1 cellular context compared by ENCODE assay signal in the genomic region with DNA sequence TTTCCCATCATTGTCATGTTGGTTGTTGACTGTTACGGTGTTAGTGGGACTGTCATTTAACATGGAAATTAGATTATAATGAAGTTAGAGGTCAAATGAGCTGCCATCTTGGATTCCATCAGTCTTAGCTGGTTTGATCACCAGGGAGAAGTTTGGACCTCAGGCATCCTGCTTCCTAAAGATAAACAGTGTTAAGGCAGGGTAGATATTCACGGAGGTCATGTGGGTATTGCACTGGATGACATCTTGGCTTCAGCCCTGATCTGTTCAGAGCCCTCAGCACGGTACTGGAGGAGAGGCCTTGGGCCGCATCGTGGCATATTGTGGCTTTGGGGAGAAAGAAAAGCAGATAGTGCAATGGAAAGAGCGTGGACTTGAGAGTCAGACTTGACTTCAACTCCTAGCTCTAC.
TF ChIP-seq lines count a peak whose summit lies in the region.

No MANE protein-coding gene starts in this region.

TF ChIP-seq in K562, 482 proteins besides CTCF, POLR2A, EP300 and RAD21 (continued from another document and continues in another):
- TF ChIP-seq, protein P1, sequence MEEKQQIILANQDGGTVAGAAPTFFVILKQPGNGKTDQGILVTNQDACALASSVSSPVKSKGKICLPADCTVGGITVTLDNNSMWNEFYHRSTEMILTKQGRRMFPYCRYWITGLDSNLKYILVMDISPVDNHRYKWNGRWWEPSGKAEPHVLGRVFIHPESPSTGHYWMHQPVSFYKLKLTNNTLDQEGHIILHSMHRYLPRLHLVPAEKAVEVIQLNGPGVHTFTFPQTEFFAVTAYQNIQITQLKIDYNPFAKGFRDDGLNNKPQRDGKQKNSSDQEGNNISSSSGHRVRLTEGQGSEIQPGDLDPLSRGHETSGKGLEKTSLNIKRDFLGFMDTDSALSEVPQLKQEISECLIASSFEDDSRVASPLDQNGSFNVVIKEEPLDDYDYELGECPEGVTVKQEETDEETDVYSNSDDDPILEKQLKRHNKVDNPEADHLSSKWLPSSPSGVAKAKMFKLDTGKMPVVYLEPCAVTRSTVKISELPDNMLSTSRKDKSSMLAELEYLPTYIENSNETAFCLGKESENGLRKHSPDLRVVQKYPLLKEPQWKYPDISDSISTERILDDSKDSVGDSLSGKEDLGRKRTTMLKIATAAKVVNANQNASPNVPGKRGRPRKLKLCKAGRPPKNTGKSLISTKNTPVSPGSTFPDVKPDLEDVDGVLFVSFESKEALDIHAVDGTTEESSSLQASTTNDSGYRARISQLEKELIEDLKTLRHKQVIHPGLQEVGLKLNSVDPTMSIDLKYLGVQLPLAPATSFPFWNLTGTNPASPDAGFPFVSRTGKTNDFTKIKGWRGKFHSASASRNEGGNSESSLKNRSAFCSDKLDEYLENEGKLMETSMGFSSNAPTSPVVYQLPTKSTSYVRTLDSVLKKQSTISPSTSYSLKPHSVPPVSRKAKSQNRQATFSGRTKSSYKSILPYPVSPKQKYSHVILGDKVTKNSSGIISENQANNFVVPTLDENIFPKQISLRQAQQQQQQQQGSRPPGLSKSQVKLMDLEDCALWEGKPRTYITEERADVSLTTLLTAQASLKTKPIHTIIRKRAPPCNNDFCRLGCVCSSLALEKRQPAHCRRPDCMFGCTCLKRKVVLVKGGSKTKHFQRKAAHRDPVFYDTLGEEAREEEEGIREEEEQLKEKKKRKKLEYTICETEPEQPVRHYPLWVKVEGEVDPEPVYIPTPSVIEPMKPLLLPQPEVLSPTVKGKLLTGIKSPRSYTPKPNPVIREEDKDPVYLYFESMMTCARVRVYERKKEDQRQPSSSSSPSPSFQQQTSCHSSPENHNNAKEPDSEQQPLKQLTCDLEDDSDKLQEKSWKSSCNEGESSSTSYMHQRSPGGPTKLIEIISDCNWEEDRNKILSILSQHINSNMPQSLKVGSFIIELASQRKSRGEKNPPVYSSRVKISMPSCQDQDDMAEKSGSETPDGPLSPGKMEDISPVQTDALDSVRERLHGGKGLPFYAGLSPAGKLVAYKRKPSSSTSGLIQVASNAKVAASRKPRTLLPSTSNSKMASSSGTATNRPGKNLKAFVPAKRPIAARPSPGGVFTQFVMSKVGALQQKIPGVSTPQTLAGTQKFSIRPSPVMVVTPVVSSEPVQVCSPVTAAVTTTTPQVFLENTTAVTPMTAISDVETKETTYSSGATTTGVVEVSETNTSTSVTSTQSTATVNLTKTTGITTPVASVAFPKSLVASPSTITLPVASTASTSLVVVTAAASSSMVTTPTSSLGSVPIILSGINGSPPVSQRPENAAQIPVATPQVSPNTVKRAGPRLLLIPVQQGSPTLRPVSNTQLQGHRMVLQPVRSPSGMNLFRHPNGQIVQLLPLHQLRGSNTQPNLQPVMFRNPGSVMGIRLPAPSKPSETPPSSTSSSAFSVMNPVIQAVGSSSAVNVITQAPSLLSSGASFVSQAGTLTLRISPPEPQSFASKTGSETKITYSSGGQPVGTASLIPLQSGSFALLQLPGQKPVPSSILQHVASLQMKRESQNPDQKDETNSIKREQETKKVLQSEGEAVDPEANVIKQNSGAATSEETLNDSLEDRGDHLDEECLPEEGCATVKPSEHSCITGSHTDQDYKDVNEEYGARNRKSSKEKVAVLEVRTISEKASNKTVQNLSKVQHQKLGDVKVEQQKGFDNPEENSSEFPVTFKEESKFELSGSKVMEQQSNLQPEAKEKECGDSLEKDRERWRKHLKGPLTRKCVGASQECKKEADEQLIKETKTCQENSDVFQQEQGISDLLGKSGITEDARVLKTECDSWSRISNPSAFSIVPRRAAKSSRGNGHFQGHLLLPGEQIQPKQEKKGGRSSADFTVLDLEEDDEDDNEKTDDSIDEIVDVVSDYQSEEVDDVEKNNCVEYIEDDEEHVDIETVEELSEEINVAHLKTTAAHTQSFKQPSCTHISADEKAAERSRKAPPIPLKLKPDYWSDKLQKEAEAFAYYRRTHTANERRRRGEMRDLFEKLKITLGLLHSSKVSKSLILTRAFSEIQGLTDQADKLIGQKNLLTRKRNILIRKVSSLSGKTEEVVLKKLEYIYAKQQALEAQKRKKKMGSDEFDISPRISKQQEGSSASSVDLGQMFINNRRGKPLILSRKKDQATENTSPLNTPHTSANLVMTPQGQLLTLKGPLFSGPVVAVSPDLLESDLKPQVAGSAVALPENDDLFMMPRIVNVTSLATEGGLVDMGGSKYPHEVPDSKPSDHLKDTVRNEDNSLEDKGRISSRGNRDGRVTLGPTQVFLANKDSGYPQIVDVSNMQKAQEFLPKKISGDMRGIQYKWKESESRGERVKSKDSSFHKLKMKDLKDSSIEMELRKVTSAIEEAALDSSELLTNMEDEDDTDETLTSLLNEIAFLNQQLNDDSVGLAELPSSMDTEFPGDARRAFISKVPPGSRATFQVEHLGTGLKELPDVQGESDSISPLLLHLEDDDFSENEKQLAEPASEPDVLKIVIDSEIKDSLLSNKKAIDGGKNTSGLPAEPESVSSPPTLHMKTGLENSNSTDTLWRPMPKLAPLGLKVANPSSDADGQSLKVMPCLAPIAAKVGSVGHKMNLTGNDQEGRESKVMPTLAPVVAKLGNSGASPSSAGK (IDR thresholded peaks at IDR 0.05), result 0 out of 2 replicates have a peak, but pooled peaks have one; percentile 15
- no peak; the same call in 1 of the 2 replicates for TF ChIP-seq BCL6 (CRISPR knock-in tag; IDR thresholded peaks at IDR 0.05)
- TF ChIP-seq FOXJ2 (tag; IDR thresholded peaks at IDR 0.05), result 0 out of 2 replicates have a peak, but pooled peaks have one; percentile 58
- 0 out of 2 replicates have a peak, but pooled peaks have one; percentile 31 for TF ChIP-seq ARID1B (IDR thresholded peaks at IDR 0.05)
- no peak for TF ChIP-seq TSHZ1 (CRISPR knock-in tag; IDR thresholded peaks at IDR 0.05)
- no peak for TF ChIP-seq RUNX1 (IDR thresholded peaks at IDR 0.05; ENCODE audit: low read depth)
- no peak for TF ChIP-seq MCM7 (IDR thresholded peaks at IDR 0.05)
- peak; percentile 67; the same call in 1 of the 2 replicates for TF ChIP-seq DMBX1 (CRISPR knock-in tag; IDR thresholded peaks at IDR 0.05; ENCODE audit: borderline replicate concordance)
- TF ChIP-seq YY1 (IDR thresholded peaks at IDR 0.05; ENCODE audit: borderline replicate concordance in 1 of 3, control insufficient read depth in 1 of 3, extremely low read depth in 1 of 3, insufficient read depth in 3 of 3, insufficient read length in 1 of 3, insufficient replicate concordance in 2 of 3, low read depth in 1 of 3, low read length in 2 of 3), result peak in 1 of 3 experiments; percentile 66
- 0 out of 2 replicates have a peak, but pooled peaks have one; percentile 50 for TF ChIP-seq GABPB1 (CRISPR knock-in tag; IDR thresholded peaks at IDR 0.05)
- TF ChIP-seq SAFB2 (IDR thresholded peaks at IDR 0.05; ENCODE audit: borderline replicate concordance, low read depth, low read length, severe bottlenecking), result no peak
- TF ChIP-seq SMAD4 (CRISPR knock-in tag; conservative IDR thresholded peaks at IDR 0.05), result peak; percentile 59
- no peak for TF ChIP-seq ZNF764 (CRISPR knock-in tag; IDR thresholded peaks at IDR 0.05; ENCODE audit: low read depth)
- peak; percentile 95 for TF ChIP-seq ZNF175 (CRISPR knock-in tag; IDR thresholded peaks at IDR 0.05; ENCODE audit: low read depth)
- TF ChIP-seq CTBP1 (IDR thresholded peaks at IDR 0.05; ENCODE audit: borderline replicate concordance), result peak; percentile 49; the same call in 1 of the 2 replicates
- 0 out of 2 replicates have a peak, but pooled peaks have one; percentile 14 for TF ChIP-seq E2F5 (CRISPR knock-in tag; IDR thresholded peaks at IDR 0.05)
- peak; percentile 22; the same call in 1 of the 2 replicates for TF ChIP-seq TEAD4 (IDR thresholded peaks at IDR 0.05; ENCODE audit: low read length)
- 0 out of 2 replicates have a peak, but pooled peaks have one; percentile 39 for TF ChIP-seq TEAD4 (CRISPR knock-in tag; IDR thresholded peaks at IDR 0.05; ENCODE audit: borderline replicate concordance)
- no peak for TF ChIP-seq ID3 (CRISPR knock-in tag; IDR thresholded peaks at IDR 0.05)
- TF ChIP-seq ID3 (tag; IDR thresholded peaks at IDR 0.05), result 0 out of 2 replicates have a peak, but pooled peaks have one; percentile 56
- no peak for TF ChIP-seq MYNN (IDR thresholded peaks at IDR 0.05)
- TF ChIP-seq MYNN (CRISPR knock-in tag; IDR thresholded peaks at IDR 0.05), result no peak
- TF ChIP-seq, protein P2, sequence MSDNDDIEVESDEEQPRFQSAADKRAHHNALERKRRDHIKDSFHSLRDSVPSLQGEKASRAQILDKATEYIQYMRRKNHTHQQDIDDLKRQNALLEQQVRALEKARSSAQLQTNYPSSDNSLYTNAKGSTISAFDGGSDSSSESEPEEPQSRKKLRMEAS (CRISPR knock-in tag; IDR thresholded peaks at IDR 0.05), result 0 out of 2 replicates have a peak, but pooled peaks have one; percentile 20
- no peak for TF ChIP-seq MEIS2 (IDR thresholded peaks at IDR 0.05; ENCODE audit: partially characterized antibody)
- 0 out of 2 replicates have a peak, but pooled peaks have one; percentile 2 for TF ChIP-seq XRCC5 (IDR thresholded peaks at IDR 0.05; ENCODE audit: low read depth, low read length)
- no peak for TF ChIP-seq MAFK (IDR thresholded peaks at IDR 0.05; ENCODE audit: low read length)
- TF ChIP-seq, protein P3, sequence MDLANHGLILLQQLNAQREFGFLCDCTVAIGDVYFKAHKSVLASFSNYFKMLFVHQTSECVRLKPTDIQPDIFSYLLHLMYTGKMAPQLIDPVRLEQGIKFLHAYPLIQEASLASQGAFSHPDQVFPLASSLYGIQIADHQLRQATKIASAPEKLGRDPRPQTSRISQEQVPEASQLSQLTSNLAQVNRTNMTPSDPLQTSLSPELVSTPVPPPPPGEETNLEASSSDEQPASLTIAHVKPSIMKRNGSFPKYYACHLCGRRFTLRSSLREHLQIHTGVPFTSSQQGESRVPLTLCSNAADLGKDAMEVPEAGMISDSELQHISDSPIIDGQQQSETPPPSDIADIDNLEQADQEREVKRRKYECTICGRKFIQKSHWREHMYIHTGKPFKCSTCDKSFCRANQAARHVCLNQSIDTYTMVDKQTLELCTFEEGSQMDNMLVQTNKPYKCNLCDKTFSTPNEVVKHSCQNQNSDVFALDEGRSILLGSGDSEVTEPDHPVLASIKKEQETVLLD (IDR thresholded peaks at IDR 0.05), result no peak
- no peak for TF ChIP-seq ZNF77 (CRISPR knock-in tag; IDR thresholded peaks at IDR 0.05)
- peak; percentile 66; the same call in 1 of the 2 replicates for TF ChIP-seq TCF3 (CRISPR knock-in tag; IDR thresholded peaks at IDR 0.05)
- peak; percentile 61; the same call in 1 of the 2 replicates for TF ChIP-seq DIDO1 (tag; IDR thresholded peaks at IDR 0.05; ENCODE audit: low read depth)
- TF ChIP-seq NR2C2 (CRISPR knock-in tag; IDR thresholded peaks at IDR 0.05), result peak; percentile 53; the same call in 1 of the 2 replicates
- peak; percentile 28; the same call in 1 of the 2 replicates for TF ChIP-seq NR2C2 (tag; IDR thresholded peaks at IDR 0.05)
- TF ChIP-seq ZNF584 (CRISPR knock-in tag; IDR thresholded peaks at IDR 0.05; ENCODE audit: low read depth), result peak; percentile 76; the same call in 1 of the 2 replicates
- TF ChIP-seq CBX5 (IDR thresholded peaks at IDR 0.05; ENCODE audit: borderline replicate concordance, low read depth), result no peak
- 0 out of 2 replicates have a peak, but pooled peaks have one; percentile 24 for TF ChIP-seq KLF6 (CRISPR knock-in tag; IDR thresholded peaks at IDR 0.05; ENCODE audit: borderline replicate concordance)
- no peak for TF ChIP-seq ZC3H4 (CRISPR knock-in tag; IDR thresholded peaks at IDR 0.05; ENCODE audit: borderline replicate concordance)
- TF ChIP-seq CBFA2T3 (IDR thresholded peaks at IDR 0.05), result peak; percentile 49; the same call in 1 of the 2 replicates
